Comparison of ENCODE assay signal across 15 cellular contexts in the genomic region with DNA sequence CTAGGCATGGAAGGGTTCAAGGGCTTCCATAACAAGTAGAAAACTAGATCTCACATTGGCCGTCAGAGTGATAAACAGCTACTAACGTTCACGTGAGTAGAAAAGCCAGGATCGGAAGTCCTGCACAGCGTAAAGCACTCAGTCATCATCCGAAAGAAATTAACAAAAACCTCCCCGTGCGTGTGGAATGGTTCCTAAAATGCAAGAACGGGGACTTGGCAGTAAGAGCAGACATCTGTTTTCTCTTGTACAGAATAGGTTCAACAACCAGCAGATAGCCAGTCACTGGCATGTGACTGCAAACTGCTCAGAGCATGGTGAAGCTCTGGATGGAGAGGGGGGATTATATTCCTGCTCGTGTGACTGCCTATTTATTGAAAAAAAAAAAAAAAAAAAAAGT.
DNase-seq lines count a peak whose midpoint lies in the region; ATAC-seq and TF ChIP-seq lines count a peak whose summit lies in the region.
"Had no signal": no experiment of that assay in that cellular context is flagged by ENCODE, and none has a peak within 500 bp of the region (broad histone marks: within the 10 kb centered on the region; RNA-seq: fewer than 3 reads in every experiment).

No MANE protein-coding gene starts in this region.

- no peaks in the 10 kb centered on the region for H3K27me3 ChIP-seq in rectal smooth muscle tissue (ENCODE audit: control insufficient read depth, insufficient read depth, low read length)

- H3K4me1 Mint-ChIP-seq in stimulated activated memory B cell treated with anti-CD40 and anti-IgM and Interleukin-4, amounts not matched to agents 10 μg/mL and 1 μg/mL and 100 μg/mL, for 72 hours = no peaks in the 10 kb centered on the region
- H3K4me1 Mint-ChIP-seq: B cell had no signal

- DNase-seq in AG09309 (ENCODE audit: low read depth) (peak; percentile 93), RPMI7951 (ENCODE audit: low read depth) (peak; percentile 95), foreskin melanocyte (peak; percentile 95), omental fat pad (ENCODE audit: low spot score) (no peak)
- DNase-seq in activated CD4-positive, alpha-beta T cell treated with anti-CD3 and anti-CD28 coated beads, Interleukin-2, amount 50 U/mL, for 1 hour = no peak
- DNase-seq: activated CD8-positive, alpha-beta memory T cell treated with anti-CD3 and anti-CD28 coated beads for 24 hours; activated naive CD4-positive, alpha-beta T cell treated with anti-CD3 and anti-CD28 coated beads for 36 hours; DND-41; NCI-H1417; NCI-H524 had no signal

- no peaks in the 10 kb centered on the region for H3K9me3 Mint-ChIP-seq in stimulated activated memory B cell treated with anti-CD40 and anti-IgM and Interleukin-4, amounts not matched to agents 10 μg/mL and 1 μg/mL and 100 μg/mL, for 72 hours
- H3K9me3 Mint-ChIP-seq: activated naive CD4-positive, alpha-beta T cell treated with anti-CD3 and anti-CD28 coated beads for 36 hours had no signal

- no peak overlapping the region for H3K9ac ChIP-seq in rectal smooth muscle tissue (ENCODE audit: low read length)

- H3K36me3 Mint-ChIP-seq in stimulated activated memory B cell treated with anti-CD40 and anti-IgM and Interleukin-4, amounts not matched to agents 10 μg/mL and 1 μg/mL and 100 μg/mL, for 72 hours = peaks cover 28% of the 10 kb centered on the region

- peaks cover 31% of the 10 kb centered on the region for H3K4me1 ChIP-seq in rectal smooth muscle tissue (ENCODE audit: control insufficient read depth, insufficient read depth, low read length)

- H3K27ac ChIP-seq in rectal smooth muscle tissue (ENCODE audit: low read depth, low read length) = peak overlapping the region; percentile 66
- H3K27ac ChIP-seq: RWPE1 had no signal

- H3K27me3 Mint-ChIP-seq in stimulated activated memory B cell treated with anti-CD40 and anti-IgM and Interleukin-4, amounts not matched to agents 10 μg/mL and 1 μg/mL and 100 μg/mL, for 72 hours = no peaks in the 10 kb centered on the region
- H3K27me3 Mint-ChIP-seq: B cell had no signal

- TF ChIP-seq CTCF in AG09309 (IDR thresholded peaks at IDR 0.05; ENCODE audit: control insufficient read depth, insufficient read depth, low read depth, low read length, missing control alignments) (no peak), omental fat pad (IDR thresholded peaks at IDR 0.05) (no peak)

- H3K4me3 ChIP-seq in AG09309 (ENCODE audit: control insufficient read depth, low read depth, low read length) = no peak overlapping the region
- H3K4me3 ChIP-seq in rectal smooth muscle tissue (ENCODE audit: low read length) = no peak overlapping the region

- no peak overlapping the region for H3K27ac Mint-ChIP-seq in stimulated activated memory B cell treated with anti-CD40 and anti-IgM and Interleukin-4, amounts not matched to agents 10 μg/mL and 1 μg/mL and 100 μg/mL, for 72 hours
- H3K27ac Mint-ChIP-seq: activated naive CD4-positive, alpha-beta T cell treated with anti-CD3 and anti-CD28 coated beads for 36 hours; B cell had no signal

- H3K36me3 ChIP-seq in rectal smooth muscle tissue (ENCODE audit: control insufficient read depth, insufficient read depth, low read length) = no peaks in the 10 kb centered on the region

- H3K4me3 Mint-ChIP-seq in stimulated activated memory B cell treated with anti-CD40 and anti-IgM and Interleukin-4, amounts not matched to agents 10 μg/mL and 1 μg/mL and 100 μg/mL, for 72 hours = no peak overlapping the region
- H3K4me3 Mint-ChIP-seq: activated naive CD4-positive, alpha-beta T cell treated with anti-CD3 and anti-CD28 coated beads for 36 hours; B cell had no signal

- ATAC-seq in GM19467 (IDR thresholded peaks at IDR 0.05; ENCODE audit: unreplicated experiment) = no peak
- ATAC-seq in stimulated activated memory B cell treated with anti-CD40 and anti-IgM and Interleukin-4, amounts not matched to agents 10 μg/mL and 1 μg/mL and 100 μg/mL, for 72 hours = no peak
- no peak for ATAC-seq in omental fat pad (ENCODE audit: low FRiP score)

Comparison
In these comparisons a context has a peak if more than half of its experiments do, and no peak if none do; other contexts are left out.
1. DNase-seq: peak in AG09309 (single experiment), RPMI7951 (single experiment) and foreskin melanocyte (single experiment); none in omental fat pad (single experiment) and activated CD4-positive, alpha-beta T cell treated with anti-CD3 and anti-CD28 coated beads, Interleukin-2, amount 50 U/mL, for 1 hour (single experiment).